Comparison of ENCODE assay signal across 1 cellular context in the genomic region with DNA sequence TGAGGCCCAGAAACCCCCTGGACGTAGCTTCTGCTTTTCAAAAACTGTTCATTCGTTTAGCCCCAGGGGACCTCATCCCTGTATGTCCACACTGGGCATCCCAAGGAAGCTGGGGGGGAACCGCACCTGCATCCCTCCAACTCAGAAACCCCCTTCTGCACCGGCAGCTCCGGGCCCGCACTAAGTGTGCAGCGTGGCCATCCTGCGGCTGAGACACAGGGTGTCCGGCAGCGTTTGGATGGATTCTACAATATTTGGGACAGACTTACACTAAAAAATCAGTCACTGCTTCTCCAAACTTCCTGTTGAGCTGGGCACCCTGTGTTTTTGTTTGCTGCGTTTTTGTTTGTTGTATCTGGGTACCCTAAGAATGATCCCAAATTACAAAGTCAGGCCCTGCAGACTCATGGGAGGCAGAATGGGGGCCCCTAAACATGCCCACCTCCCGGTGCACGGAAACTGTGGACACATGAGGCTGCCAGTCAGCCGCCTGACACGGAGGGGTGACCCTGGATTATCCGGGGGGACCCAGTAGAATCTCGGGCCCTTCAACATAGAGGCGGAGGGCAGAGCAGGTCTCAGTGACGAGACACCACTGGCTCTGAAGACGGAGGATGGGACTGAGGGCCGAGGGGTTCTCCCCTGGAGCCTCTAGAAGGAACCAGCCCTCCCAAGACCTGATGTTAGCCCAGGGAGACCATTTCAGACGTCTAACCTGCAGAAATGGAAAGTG.
TF ChIP-seq lines count a peak whose summit lies in the region.

No MANE protein-coding gene starts in this region.

TF ChIP-seq in K562, 482 proteins besides CTCF, POLR2A, EP300 and RAD21 (continued from another document):
- TF ChIP-seq, protein P1, sequence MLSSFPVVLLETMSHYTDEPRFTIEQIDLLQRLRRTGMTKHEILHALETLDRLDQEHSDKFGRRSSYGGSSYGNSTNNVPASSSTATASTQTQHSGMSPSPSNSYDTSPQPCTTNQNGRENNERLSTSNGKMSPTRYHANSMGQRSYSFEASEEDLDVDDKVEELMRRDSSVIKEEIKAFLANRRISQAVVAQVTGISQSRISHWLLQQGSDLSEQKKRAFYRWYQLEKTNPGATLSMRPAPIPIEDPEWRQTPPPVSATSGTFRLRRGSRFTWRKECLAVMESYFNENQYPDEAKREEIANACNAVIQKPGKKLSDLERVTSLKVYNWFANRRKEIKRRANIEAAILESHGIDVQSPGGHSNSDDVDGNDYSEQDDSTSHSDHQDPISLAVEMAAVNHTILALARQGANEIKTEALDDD (IDR thresholded peaks at IDR 0.05) = no peak
- no peak for TF ChIP-seq PRPF4 (IDR thresholded peaks at IDR 0.05; ENCODE audit: insufficient read depth, low read depth, low read length, poor library complexity, severe bottlenecking)
- peak; percentile 15 for TF ChIP-seq HNRNPLL (IDR thresholded peaks at IDR 0.05; ENCODE audit: low read depth, low read length, poor library complexity, severe bottlenecking)
